Comparison of ENCODE assay signal across 8 cellular contexts in genomic region chr10:92419740-92420553, GRCh38.
DNase-seq lines count a peak whose midpoint lies in the region; TF ChIP-seq lines count a peak whose summit lies in the region.

No MANE protein-coding gene starts in this region.

- no peak overlapping the region for H3K27ac ChIP-seq in PC-9

- TF ChIP-seq CTCF in AG04449 (IDR thresholded peaks at IDR 0.05; ENCODE audit: insufficient read depth, low read length, missing control alignments), result peak; percentile 56
- no peak for TF ChIP-seq CTCF in PC-9 (conservative IDR thresholded peaks at IDR 0.05)

- no peaks in the 10 kb centered on the region for H3K36me3 ChIP-seq in NT2/D1 (ENCODE audit: insufficient read depth, insufficient read length, low read length)
- H3K36me3 ChIP-seq in PC-9 (ENCODE audit: low read depth), result no peaks in the 10 kb centered on the region

- H3K4me3 ChIP-seq in AG04449 (ENCODE audit: low read depth, low read length) (peak overlapping the region; percentile 39), NT2/D1 (ENCODE audit: insufficient read length, low read depth) (no peak overlapping the region), PC-9 (no peak overlapping the region)

- no peaks in the 10 kb centered on the region for H4K20me1 ChIP-seq in PC-9 (ENCODE audit: insufficient read depth)

- peaks cover 4% of the 10 kb centered on the region for H3K4me1 ChIP-seq in NT2/D1 (ENCODE audit: insufficient read depth, insufficient read length)
- H3K4me1 ChIP-seq in PC-9 (replicated peaks; ENCODE audit: insufficient read depth), result no peaks in the 10 kb centered on the region

- POLR2A ChIA-PET in AG04449 (lab: Yijun Ruan, JAX), result no interaction called here
- POLR2A ChIA-PET in PC-9 (lab: Charles Lee; ENCODE audit: unreplicated experiment), result no interaction called here

- H3K4me2 ChIP-seq in PC-9, result no peak overlapping the region

- no peaks in the 10 kb centered on the region for H3F3A ChIP-seq in PC-9 (ENCODE audit: insufficient read depth, low read depth)

- H3K79me2 ChIP-seq in PC-9 (ENCODE audit: low read depth), result no peaks in the 10 kb centered on the region

- H3K9ac ChIP-seq in NT2/D1 (ENCODE audit: insufficient read length, low read depth), result peak overlapping the region; percentile 42

- intact Hi-C loops in PC-9 (cut with micrococcal nuclease; ENCODE audit: unreplicated experiment), result no loop called here

- no peak overlapping the region for H2AFZ ChIP-seq in PC-9

- DNase-seq in AG04449 (ENCODE audit: low read depth, low spot score) (no peak), NT2/D1 (ENCODE audit: low read depth, low spot score) (peak; percentile 59), fibroblast of peridontal ligament (ENCODE audit: extremely low read depth) (peak; percentile 26), myocyte (ENCODE audit: low read depth) (peak; percentile 20), NCI-H1930 (lab: John Stamatoyannopoulos, UW) (no peak), PC-9 (no peak), NCI-H1436 (lab: John Stamatoyannopoulos, UW) (no peak), NCI-H69 (lab: John Stamatoyannopoulos, UW) (no peak)

- no TSS peak for BruUV-seq in PC-9 (replicated peaks; lab: Mats Ljungman, UMichigan)

- H3K27me3 ChIP-seq in NT2/D1 (ENCODE audit: insufficient read depth, insufficient read length), result peaks cover 43% of the 10 kb centered on the region
- H3K27me3 ChIP-seq in PC-9 (ENCODE audit: insufficient read depth, low read depth), result no peaks in the 10 kb centered on the region

- H3K9me3 ChIP-seq in NT2/D1 (ENCODE audit: insufficient read depth, low read length), result peaks cover 11% of the 10 kb centered on the region; the same call in 1 of the 2 replicates
- no peaks in the 10 kb centered on the region for H3K9me3 ChIP-seq in PC-9 (ENCODE audit: insufficient read depth, low read depth)

- H3K9me2 ChIP-seq in PC-9 (ENCODE audit: insufficient read depth), result no peaks in the 10 kb centered on the region

- CTCF ChIA-PET in AG04449 (lab: Yijun Ruan, JAX) (interaction anchor here (0.7 to 1.6 kb wide), 12 partner anchors 12 to 662 kb away, joined by 3 to 9 read pairs (median 3); no protein-coding TSS in a partner anchor), PC-9 (lab: Charles Lee) (no interaction called here)

Comparison
In these comparisons a context has a peak if more than half of its experiments do, and no peak if none do; other contexts are left out.
1. DNase-seq: peak in NT2/D1 (single experiment), fibroblast of peridontal ligament (single experiment) and myocyte (single experiment); none in AG04449 (single experiment), NCI-H1930 (0 of 2), PC-9 (0 of 2), NCI-H1436 (single experiment) and NCI-H69 (single experiment).